In the genomic region with DNA sequence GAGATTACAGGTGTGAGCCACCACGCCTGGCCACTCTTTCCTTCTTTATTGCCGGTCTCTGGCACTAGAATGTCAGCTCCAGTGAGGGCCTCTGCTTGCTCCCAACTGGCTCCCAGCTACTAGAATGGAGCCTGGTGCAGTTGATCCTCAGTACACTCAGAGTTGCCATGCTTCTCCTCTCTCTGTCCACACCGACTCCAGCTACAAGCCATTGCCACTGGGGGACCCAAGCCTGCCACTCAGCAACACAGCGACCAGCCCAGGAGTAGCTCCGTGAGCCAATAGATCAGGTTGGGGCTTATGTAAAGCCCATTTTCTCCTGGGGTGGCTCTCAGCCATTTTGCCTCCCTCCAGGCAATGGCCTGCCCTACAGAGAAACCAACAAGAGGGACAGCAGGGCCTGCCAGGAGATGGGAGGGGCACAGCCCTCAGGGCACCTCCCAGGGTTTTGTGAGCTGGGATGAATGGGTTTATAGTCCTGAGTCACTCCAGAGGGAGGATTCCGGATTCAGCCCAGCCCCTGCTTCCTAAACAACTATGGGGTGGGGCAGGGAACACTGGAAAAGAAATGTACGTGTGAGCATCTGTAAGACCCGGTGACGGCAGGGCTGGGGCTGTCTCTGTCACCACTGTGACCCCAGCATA, we compare ENCODE assay signal across 11 cellular contexts. TPM values are rescaled to one million over a fixed set of nuclear protein-coding genes. Genes with fewer than 3 reads are reported as not detected.
DNase-seq lines count a peak whose midpoint lies in the region; ATAC-seq and TF ChIP-seq lines count a peak whose summit lies in the region.
"Had no signal": no experiment of that assay in that cellular context is flagged by ENCODE, and none has a peak within 500 bp of the region (broad histone marks: within the 10 kb centered on the region; RNA-seq: fewer than 3 reads in every experiment).

No MANE protein-coding gene starts in this region.

- H4K91ac ChIP-seq in IMR-90 (ENCODE audit: insufficient read depth, low read depth, low read length) = no peak overlapping the region

- no peak overlapping the region for H3K27ac ChIP-seq in IMR-90 (ENCODE audit: insufficient read depth, low read length)
- no peak overlapping the region for H3K27ac ChIP-seq in mesendoderm (ENCODE audit: low read depth, low read length)

- no peak overlapping the region for H3K18ac ChIP-seq in IMR-90 (ENCODE audit: low read depth, low read length)
- no peak overlapping the region for H3K18ac ChIP-seq in mesendoderm (ENCODE audit: low read length)

- TF ChIP-seq POLR2A in IMR-90 (IDR thresholded peaks at IDR 0.05; ENCODE audit: low read depth, low read length) = no peak

- in situ Hi-C loops in IMR-90 (cut with MboI; ENCODE audit: low sequenced_read_pairs) = no loop called here

- H3K9ac ChIP-seq in IMR-90 (ENCODE audit: low read depth, low read length) (no peak overlapping the region), mesendoderm (ENCODE audit: low read length) (no peak overlapping the region)

- H3K36me3 ChIP-seq in IMR-90 (ENCODE audit: control insufficient read depth, insufficient read depth, low read length) (peaks cover 3% of the 10 kb centered on the region), mesendoderm (ENCODE audit: control insufficient read depth, insufficient read depth, low read length) (no peaks in the 10 kb centered on the region)

- TF ChIP-seq CTCF in IMR-90 (conservative IDR thresholded peaks at IDR 0.05; ENCODE audit: low read depth, low read length) = no peak

- H2BK15ac ChIP-seq in IMR-90 (ENCODE audit: low read depth, low read length) = no peak overlapping the region
- H2BK15ac ChIP-seq in mesendoderm (replicated peaks; ENCODE audit: low read depth) = no peak overlapping the region

- no peak overlapping the region for H2AFZ ChIP-seq in IMR-90 (replicated peaks; ENCODE audit: low read length, poor library complexity)

- 96% methylated on average over 3 of the region's 9 CpGs; no CpG with 5 or more reads in 1 of the 2 experiments for WGBS in IMR-90 (ENCODE audit: extremely low coverage in 2 of 2, insufficient read length in 1 of 2), 2 experiments
- WGBS in mesendoderm (ENCODE audit: extremely low coverage, insufficient coverage, low lambda C conversion rate) = no CpG with 5 or more reads among the region's 9 CpGs

- H2BK20ac ChIP-seq in IMR-90 (ENCODE audit: low read depth, low read length) = no peak overlapping the region

- no peak for TF ChIP-seq RAD21 in IMR-90 (IDR thresholded peaks at IDR 0.05; ENCODE audit: low read length)

- no peaks in the 10 kb centered on the region for H3K79me2 ChIP-seq in mesendoderm (ENCODE audit: control insufficient read depth, insufficient read depth, low read length)

- peak overlapping the region; percentile 95 for H2AK9ac ChIP-seq in IMR-90 (replicated peaks; ENCODE audit: low read depth, low read length, poor library complexity)

- H3K9me1 ChIP-seq in IMR-90 (ENCODE audit: insufficient read depth, low read length) = no peaks in the 10 kb centered on the region

- H4K20me1 ChIP-seq in IMR-90 (ENCODE audit: insufficient read depth, low read length) = no peaks in the 10 kb centered on the region

- H3K4me1 ChIP-seq in IMR-90 (ENCODE audit: control insufficient read depth, insufficient read depth, low read length) = 0 out of 2 replicates have a peak, but pooled peaks cover 2% of the 10 kb centered on the region
- H3K4me1 ChIP-seq in mesendoderm (ENCODE audit: control insufficient read depth, low read depth, low read length) = no peaks in the 10 kb centered on the region

- H3K79me1 ChIP-seq in IMR-90 (ENCODE audit: low read depth in 1 of 2, low read length in 2 of 2) (peaks cover 0 to under 1% of the 10 kb centered on the region in 2 experiments; a peak in 2 of 4 replicates), mesendoderm (ENCODE audit: low read length) (no peaks in the 10 kb centered on the region)

- no peak overlapping the region for H4K8ac ChIP-seq in IMR-90 (ENCODE audit: low read depth in 2 of 2, low read length in 2 of 2)
- no peak overlapping the region for H4K8ac ChIP-seq in mesendoderm (ENCODE audit: low read depth, low read length)

- dilution Hi-C loops in IMR-90 (cut with HindIII; ENCODE audit: low sequenced_read_pairs, unreplicated experiment) = no loop called here

- H2AK5ac ChIP-seq in IMR-90 (ENCODE audit: low read depth, low read length) (no peak overlapping the region), mesendoderm (ENCODE audit: low read length) (no peak overlapping the region)

- H3K23ac ChIP-seq in IMR-90 (ENCODE audit: low read depth, low read length) (no peak overlapping the region), mesendoderm (ENCODE audit: low read length) (no peak overlapping the region)

- ATAC-seq in IMR-90 (ENCODE audit: low read depth) (0 out of 2 replicates have a peak, but pooled peaks have one; percentile 48), GM19023 (IDR thresholded peaks at IDR 0.05; ENCODE audit: unreplicated experiment) (no peak), HG03432 (IDR thresholded peaks at IDR 0.05; ENCODE audit: unreplicated experiment) (no peak), GM18520 (IDR thresholded peaks at IDR 0.05; ENCODE audit: unreplicated experiment) (no peak)
- ATAC-seq: CD8-positive, alpha-beta T cell had no signal

- CTCF ChIA-PET in IMR-90 (lab: Yijun Ruan, JAX) = no interaction called here

- H2BK5ac ChIP-seq in IMR-90 (ENCODE audit: low read depth, low read length, poor library complexity, severe bottlenecking) (no peak overlapping the region), mesendoderm (ENCODE audit: low read length) (no peak overlapping the region)

- H3K14ac ChIP-seq in IMR-90 (replicated peaks; ENCODE audit: low read depth, low read length) = no peak overlapping the region

- BruUV-seq in IMR-90 (replicated peaks; lab: Mats Ljungman, UMichigan) = no TSS peak

- H2BK120ac ChIP-seq in IMR-90 (ENCODE audit: low read depth, low read length) (no peak overlapping the region), mesendoderm (ENCODE audit: low read depth, low read length) (no peak overlapping the region)

- H4K5ac ChIP-seq in IMR-90 (ENCODE audit: low read depth, low read length) (no peak overlapping the region), mesendoderm (ENCODE audit: low read length) (no peak overlapping the region)

- H3K9me3 ChIP-seq in IMR-90 (ENCODE audit: control insufficient read depth, insufficient read depth, low read length) = no peaks in the 10 kb centered on the region

- DNase-seq in AG20443 (ENCODE audit: low spot score) = peak; percentile 91
- DNase-seq in IMR-90 = peak; percentile 18
- DNase-seq in dedifferentiated amniotic fluid mesenchymal stem cell (ENCODE audit: extremely low spot score) = peak; percentile 66
- peak; percentile 51 for DNase-seq in mesendoderm
- no peak for DNase-seq in NCI-H524 (lab: John Stamatoyannopoulos, UW)
- DNase-seq: CD8-positive, alpha-beta T cell; SHP77; stimulated activated CD4-positive, alpha-beta T cell treated with anti-CD3 and anti-CD28 coated beads, Interleukin-1b, Interleukin-23, amount 100 ng/mL, for 48 hours had no signal

- H3K4ac ChIP-seq in IMR-90 (ENCODE audit: low read depth, low read length) (no peak overlapping the region), mesendoderm (ENCODE audit: low read depth, low read length) (no peak overlapping the region)

- no peak overlapping the region for H3K56ac ChIP-seq in IMR-90 (ENCODE audit: extremely low read depth, insufficient read depth, low read length)
- no peak overlapping the region for H3K56ac ChIP-seq in mesendoderm (ENCODE audit: low read length)

- H3K4me2 ChIP-seq in IMR-90 (ENCODE audit: low read depth, low read length) = no peak overlapping the region
- H3K4me2 ChIP-seq in mesendoderm (ENCODE audit: low read length) = no peak overlapping the region

- H3K27me3 ChIP-seq in IMR-90 (ENCODE audit: control insufficient read depth, insufficient read depth, low read length) (no peaks in the 10 kb centered on the region), mesendoderm (ENCODE audit: insufficient read depth, low read length, poor library complexity) (no peaks in the 10 kb centered on the region)

- H3K4me3 ChIP-seq in IMR-90 (ENCODE audit: insufficient read depth, low read depth, low read length) (no peak overlapping the region), mesendoderm (ENCODE audit: low read length) (no peak overlapping the region)

- intact Hi-C loops in IMR-90 (cut with micrococcal nuclease) = no loop called here

- POLR2A ChIA-PET in IMR-90 (lab: Charles Lee; ENCODE audit: unreplicated experiment) = no interaction called here

TF ChIP-seq in IMR-90, 13 proteins besides CTCF, POLR2A, EP300 and RAD21:
- TF ChIP-seq RFX5 (IDR thresholded peaks at IDR 0.05; ENCODE audit: low read depth, low read length) (no peak), BHLHE40 (IDR thresholded peaks at IDR 0.05; ENCODE audit: low read depth, low read length) (no peak), MAZ (IDR thresholded peaks at IDR 0.05; ENCODE audit: borderline replicate concordance, low read depth, low read length) (no peak)

RNA-seq across cellular contexts. Expression of a gene that starts 36.5 kb away (rescaled TPM):
- 3.9 and 5.2 TPM in 2 replicates for total RNA-seq in IMR-90 (2012; rRNA removed)
- polyA plus RNA-seq in IMR-90 (2012; rRNA removed) = 9.6 and 10.9 TPM in 2 replicates
- 7.8 and 9.8 TPM in 2 replicates for polyA plus RNA-seq in IMR-90 (2012; cell fraction: cytosol; rRNA removed)
- 7.1 and 10.8 TPM in 2 replicates for polyA plus RNA-seq in IMR-90 (2012; cell fraction: nucleus; rRNA removed; ENCODE audit: low replicate concordance)
- polyA plus RNA-seq in mesendoderm (2013, experiment 1 of 2) = 7.5 TPM
- polyA plus RNA-seq in mesendoderm (2013, experiment 2 of 2) = 7.5 TPM

RNA-seq across cellular contexts. Expression of a gene that starts 40.8 kb away (rescaled TPM):
- total RNA-seq in IMR-90 (2012; rRNA removed) = 61.1 and 66.9 TPM in 2 replicates
- polyA plus RNA-seq in IMR-90 (2012; rRNA removed) = 88.8 and 126 TPM in 2 replicates
- 92.1 and 92.3 TPM in 2 replicates for polyA plus RNA-seq in IMR-90 (2012; cell fraction: cytosol; rRNA removed)
- 91.0 and 119 TPM in 2 replicates for polyA plus RNA-seq in IMR-90 (2012; cell fraction: nucleus; rRNA removed; ENCODE audit: low replicate concordance)
- polyA plus RNA-seq in mesendoderm (2013, experiment 1 of 2) = 116 TPM
- polyA plus RNA-seq in mesendoderm (2013, experiment 2 of 2) = 114 TPM

RNA-seq across cellular contexts. Expression of a gene that starts 49.8 kb away (rescaled TPM):
- total RNA-seq in IMR-90 (2012; rRNA removed) = 0.56 and 0.90 TPM in 2 replicates
- 1.6 TPM in 2 replicates for polyA plus RNA-seq in IMR-90 (2012; rRNA removed)
- polyA plus RNA-seq in IMR-90 (2012; cell fraction: cytosol; rRNA removed) = 2.0 and 2.9 TPM in 2 replicates
- polyA plus RNA-seq in IMR-90 (2012; cell fraction: nucleus; rRNA removed; ENCODE audit: low replicate concordance) = 3.4 and 4.5 TPM in 2 replicates
- 12.4 TPM for polyA plus RNA-seq in mesendoderm (2013, experiment 1 of 2)
- polyA plus RNA-seq in mesendoderm (2013, experiment 2 of 2) = 12.1 TPM

RNA-seq across cellular contexts. Expression of a gene that starts 51.2 kb away (rescaled TPM):
- 5.3 and 5.7 TPM in 2 replicates for total RNA-seq in IMR-90 (2012; rRNA removed)
- polyA plus RNA-seq in IMR-90 (2012; rRNA removed) = 17.4 and 19.4 TPM in 2 replicates
- polyA plus RNA-seq in IMR-90 (2012; cell fraction: cytosol; rRNA removed) = 16.9 and 38.3 TPM in 2 replicates
- 11.9 and 20.0 TPM in 2 replicates for polyA plus RNA-seq in IMR-90 (2012; cell fraction: nucleus; rRNA removed; ENCODE audit: low replicate concordance)
- polyA plus RNA-seq in mesendoderm (2013, experiment 1 of 2) = 17.1 TPM
- polyA plus RNA-seq in mesendoderm (2013, experiment 2 of 2) = 17.0 TPM

RNA-seq across cellular contexts. Expression of a gene that starts 53.9 kb away (rescaled TPM):
- total RNA-seq in IMR-90 (2012; rRNA removed) = not detected in 2 replicates
- polyA plus RNA-seq in IMR-90 (2012; rRNA removed) = 0.02 and 0.04 TPM in 2 replicates
- polyA plus RNA-seq in IMR-90 (2012; cell fraction: cytosol; rRNA removed) = 0.02 and 0.07 TPM in 2 replicates
- 0.16 and 0.17 TPM in 2 replicates for polyA plus RNA-seq in IMR-90 (2012; cell fraction: nucleus; rRNA removed; ENCODE audit: low replicate concordance)
- polyA plus RNA-seq in mesendoderm (2013, experiment 1 of 2) = 0.14 TPM
- 0.10 TPM for polyA plus RNA-seq in mesendoderm (2013, experiment 2 of 2)
- total RNA-seq: CD8-positive, alpha-beta T cell had no signal

Comparison
In these comparisons a context has a peak if more than half of its experiments do, and no peak if none do; other contexts are left out.
1. DNase-seq: peak in AG20443 (single experiment), IMR-90 (single experiment), dedifferentiated amniotic fluid mesenchymal stem cell (single experiment) and mesendoderm (single experiment); none in NCI-H524 (0 of 2).